1 cellular context compared by ENCODE assay signal in genomic region chr6:1228754-1229191, GRCh38.
A peak's percentile ranks its signal among the peaks of the same experiment; 100 is the strongest.
TF ChIP-seq lines count a peak whose summit lies in the region.

No MANE protein-coding gene starts in this region.

TF ChIP-seq in HepG2, 621 proteins besides CTCF, POLR2A, EP300 and RAD21 (continued from another document and continues in another):
- peak; percentile 11; the same call in 1 of the 2 replicates for TF ChIP-seq RERE (CRISPR knock-in tag; IDR thresholded peaks at IDR 0.05; ENCODE audit: low read depth)
- TF ChIP-seq MXD3 (CRISPR knock-in tag; IDR thresholded peaks at IDR 0.05) = 0 out of 2 replicates have a peak, but pooled peaks have one; percentile 0
- TF ChIP-seq TRIM24 (CRISPR knock-in tag; IDR thresholded peaks at IDR 0.05) = no peak
- no peak for TF ChIP-seq BRD4 (CRISPR knock-in tag; IDR thresholded peaks at IDR 0.05)
- TF ChIP-seq ZNF282 (IDR thresholded peaks at IDR 0.05; ENCODE audit: partially characterized antibody) = no peak
- TF ChIP-seq ZNF431 (CRISPR knock-in tag; IDR thresholded peaks at IDR 0.05; ENCODE audit: borderline replicate concordance, low read depth) = peak; percentile 1; the same call in 1 of the 2 replicates
- no peak for TF ChIP-seq HDAC6 (IDR thresholded peaks at IDR 0.05; ENCODE audit: low read depth, low read length)
- TF ChIP-seq NCOA2 (CRISPR knock-in tag; IDR thresholded peaks at IDR 0.05) = no peak
- TF ChIP-seq DPF2 (CRISPR knock-in tag; IDR thresholded peaks at IDR 0.05; ENCODE audit: borderline replicate concordance, low read depth) = no peak
- TF ChIP-seq KDM6A (CRISPR knock-in tag; IDR thresholded peaks at IDR 0.05; ENCODE audit: low read depth) = no peak
- no peak for TF ChIP-seq AHDC1 (CRISPR knock-in tag; IDR thresholded peaks at IDR 0.05; ENCODE audit: borderline replicate concordance)
- no peak for TF ChIP-seq ZNF503 (CRISPR knock-in tag; IDR thresholded peaks at IDR 0.05)
- TF ChIP-seq ZBTB7B (CRISPR knock-in tag; IDR thresholded peaks at IDR 0.05) = no peak
- no peak for TF ChIP-seq ZNF776 (CRISPR knock-in tag; IDR thresholded peaks at IDR 0.05)
- no peak for TF ChIP-seq RNF219 (CRISPR knock-in tag; IDR thresholded peaks at IDR 0.05)
- TF ChIP-seq THAP7 (CRISPR knock-in tag; IDR thresholded peaks at IDR 0.05) = peak; percentile 85; the same call in 1 of the 2 replicates
- TF ChIP-seq HNF1B (CRISPR knock-in tag; IDR thresholded peaks at IDR 0.05) = no peak
- TF ChIP-seq ETS1 (CRISPR knock-in tag; IDR thresholded peaks at IDR 0.05) = no peak
- TF ChIP-seq ZBTB21 (CRISPR knock-in tag; IDR thresholded peaks at IDR 0.05) = no peak
- TF ChIP-seq PAX8 (CRISPR knock-in tag; IDR thresholded peaks at IDR 0.05; ENCODE audit: borderline replicate concordance) = no peak
- TF ChIP-seq ZNF747 (CRISPR knock-in tag; IDR thresholded peaks at IDR 0.05; ENCODE audit: borderline replicate concordance) = no peak
- TF ChIP-seq ZNF276 (CRISPR knock-in tag; IDR thresholded peaks at IDR 0.05; ENCODE audit: low read depth) = no peak
- no peak; the same call in 1 of the 2 replicates for TF ChIP-seq MEIS2 (CRISPR knock-in tag; IDR thresholded peaks at IDR 0.05)
- no peak for TF ChIP-seq CENPX (CRISPR knock-in tag; IDR thresholded peaks at IDR 0.05)
- TF ChIP-seq ZC3H13 (CRISPR knock-in tag; IDR thresholded peaks at IDR 0.05) = no peak
- TF ChIP-seq TBX2 (CRISPR knock-in tag; IDR thresholded peaks at IDR 0.05; ENCODE audit: borderline replicate concordance) = no peak
- no peak; the same call in 1 of the 2 replicates for TF ChIP-seq ZNF44 (CRISPR knock-in tag; IDR thresholded peaks at IDR 0.05)
- TF ChIP-seq MAFK (conservative IDR thresholded peaks at IDR 0.05 in 1 of 2, IDR thresholded peaks at IDR 0.05 in 1 of 2; ENCODE audit: low read length in 2 of 2) = 0 out of 4 replicates have a peak, but pooled peaks of 1 of the 2 experiments have one; percentile 0
- TF ChIP-seq JUNB (CRISPR knock-in tag; IDR thresholded peaks at IDR 0.05; ENCODE audit: borderline replicate concordance) = no peak; the same call in 1 of the 2 replicates
- no peak for TF ChIP-seq ZNF335 (CRISPR knock-in tag; IDR thresholded peaks at IDR 0.05)
- peak; percentile 10; the same call in 1 of the 2 replicates for TF ChIP-seq TCF7L2 (IDR thresholded peaks at IDR 0.05; ENCODE audit: low read depth, low read length)
- TF ChIP-seq PAF1 (CRISPR knock-in tag; IDR thresholded peaks at IDR 0.05) = no peak
- TF ChIP-seq ELF4 (CRISPR knock-in tag; IDR thresholded peaks at IDR 0.05; ENCODE audit: borderline replicate concordance) = no peak
- TF ChIP-seq ZNF775 (CRISPR knock-in tag; IDR thresholded peaks at IDR 0.05; ENCODE audit: borderline replicate concordance) = no peak
- no peak for TF ChIP-seq DMAP1 (CRISPR knock-in tag; IDR thresholded peaks at IDR 0.05)
- no peak for TF ChIP-seq GATA4 (IDR thresholded peaks at IDR 0.05; ENCODE audit: borderline replicate concordance, low read depth)
